Comparison of ENCODE assay signal across 9 cellular contexts in the genomic region with DNA sequence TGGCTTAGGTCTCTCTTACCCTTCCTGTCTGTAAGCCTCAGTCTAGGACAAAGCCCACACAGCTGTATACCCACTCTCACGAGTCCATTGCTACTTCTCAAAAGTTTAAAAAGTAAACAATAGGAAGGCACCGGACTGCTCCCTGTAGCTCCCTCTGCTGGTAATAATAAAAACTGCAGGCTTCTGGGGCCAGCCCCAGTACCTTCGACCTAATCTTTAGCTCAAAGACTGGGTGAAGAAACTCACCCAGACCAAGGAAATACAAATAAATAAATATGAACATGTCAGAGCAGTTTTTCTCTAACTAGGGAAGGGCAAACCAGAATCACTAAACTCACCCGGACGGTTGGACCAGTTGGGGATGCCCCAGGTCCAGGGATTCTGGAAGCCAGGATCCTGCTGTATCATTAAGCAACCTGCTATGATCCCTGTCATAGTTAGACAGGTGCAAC. TPM values are rescaled to one million over a fixed set of nuclear protein-coding genes. Genes with fewer than 3 reads are reported as not detected.
DNase-seq lines count a peak whose midpoint lies in the region; ATAC-seq and TF ChIP-seq lines count a peak whose summit lies in the region.
"Had no signal": no experiment of that assay in that cellular context is flagged by ENCODE, and none has a peak within 500 bp of the region (broad histone marks: within the 10 kb centered on the region; RNA-seq: fewer than 3 reads in every experiment).

No MANE protein-coding gene starts in this region.

- intact Hi-C loops in spleen (cut with DNase I; ENCODE audit: low total_unique reads): loop anchor here (5.0 kb wide), 1 partner anchor 59 kb away; a partner anchor contains a TSS

- POLR2A ChIA-PET in activated naive CD8-positive, alpha-beta T cell treated with anti-CD3 and anti-CD28 coated beads, Interleukin-2, amount 10 ng/mL, durations not matched to agents 7 days and 5 days (lab: Charles Lee): interaction anchor here (0.8 to 3.6 kb wide), 8 partner anchors 12 to 118 kb away, joined by 3 to 18 read pairs (median 4); a partner anchor contains a TSS

- H3K4me1 ChIP-seq in right atrium auricular region: peaks cover 0 to 41% of the 10 kb centered on the region in 2 donors
- peaks cover 22 to 93% (median 79%) of the 10 kb centered on the region in 6 donors for H3K4me1 ChIP-seq in spleen

- H3K36me3 ChIP-seq in right atrium auricular region (peaks cover 52% of the 10 kb centered on the region), spleen (peaks cover 0 to 83% (median 56%) of the 10 kb centered on the region in 6 donors)

- no peak for TF ChIP-seq POLR2A in spleen (IDR thresholded peaks at IDR 0.05)

- 20 to 28% (median 26%) methylated on average over 5 of the region's 5 CpGs for WGBS in spleen, 5 donors

- peak; percentile 65 for DNase-seq in DMS114 treated with DMSO at 0.1 percent for 48 hours (lab: John Stamatoyannopoulos, UW; ENCODE audit: unreplicated experiment)
- DNase-seq in HuH-7 (ENCODE audit: low spot score): peak; percentile 87
- peak; percentile 58 for DNase-seq in SW480 (ENCODE audit: low spot score)
- peak; percentile 59 for DNase-seq in activated naive CD8-positive, alpha-beta T cell treated with anti-CD3 and anti-CD28 coated beads, Interleukin-2, amount 10 ng/mL, durations not matched to agents 7 days and 5 days
- DNase-seq in right atrium auricular region (ENCODE audit: low spot score): peak; percentile 64
- DNase-seq in spleen: peak; percentile 80

- H3K27ac ChIP-seq in right atrium auricular region (peak overlapping the region; percentile 27 to 54), spleen (peak overlapping the region in 6 of 8 donors; percentile 18 to 70 (median 54))

- peaks cover 25% of the 10 kb centered on the region for H3K4me1 Mint-ChIP-seq in activated naive CD8-positive, alpha-beta T cell treated with anti-CD3 and anti-CD28 coated beads, Interleukin-2, amount 10 ng/mL, durations not matched to agents 7 days and 5 days

- H3K27ac Mint-ChIP-seq in activated naive CD8-positive, alpha-beta T cell treated with anti-CD3 and anti-CD28 coated beads, Interleukin-2, amount 10 ng/mL, durations not matched to agents 7 days and 5 days: peak overlapping the region; percentile 12

- H3K4me3 ChIP-seq in right atrium auricular region: no peak overlapping the region
- H3K4me3 ChIP-seq in spleen: no peak overlapping the region

- peak; percentile 43 for ATAC-seq in activated naive CD8-positive, alpha-beta T cell treated with anti-CD3 and anti-CD28 coated beads, Interleukin-2, amount 10 ng/mL, durations not matched to agents 7 days and 5 days (ENCODE audit: low read depth)
- ATAC-seq in HG03521 (IDR thresholded peaks at IDR 0.05; ENCODE audit: unreplicated experiment) (no peak), GM18498 (IDR thresholded peaks at IDR 0.05; ENCODE audit: unreplicated experiment) (no peak)

- peaks cover 31% of the 10 kb centered on the region for H3K36me3 Mint-ChIP-seq in activated naive CD8-positive, alpha-beta T cell treated with anti-CD3 and anti-CD28 coated beads, Interleukin-2, amount 10 ng/mL, durations not matched to agents 7 days and 5 days

- no peaks in the 10 kb centered on the region for H3K9me3 Mint-ChIP-seq in activated naive CD8-positive, alpha-beta T cell treated with anti-CD3 and anti-CD28 coated beads, Interleukin-2, amount 10 ng/mL, durations not matched to agents 7 days and 5 days

- TF ChIP-seq CTCF in right atrium auricular region (IDR thresholded peaks at IDR 0.05) (peak; percentile 93), spleen (IDR thresholded peaks at IDR 0.05 in 8 of 11, conservative IDR thresholded peaks at IDR 0.05 in 3 of 11) (peak; percentile 76 to 97 (median 92))

- H3K9me3 ChIP-seq in right atrium auricular region (no peaks in the 10 kb centered on the region), spleen (no peaks in the 10 kb centered on the region)

- no peaks in the 10 kb centered on the region for H3K27me3 Mint-ChIP-seq in activated naive CD8-positive, alpha-beta T cell treated with anti-CD3 and anti-CD28 coated beads, Interleukin-2, amount 10 ng/mL, durations not matched to agents 7 days and 5 days
- H3K27me3 Mint-ChIP-seq: activated naive CD8-positive, alpha-beta T cell had no signal

- no peaks in the 10 kb centered on the region for H3K27me3 ChIP-seq in right atrium auricular region
- no peaks in the 10 kb centered on the region for H3K27me3 ChIP-seq in spleen (replicated peaks in 1 of 7)

- H3K4me3 Mint-ChIP-seq in activated naive CD8-positive, alpha-beta T cell treated with anti-CD3 and anti-CD28 coated beads, Interleukin-2, amount 10 ng/mL, durations not matched to agents 7 days and 5 days: no peak overlapping the region
- H3K4me3 Mint-ChIP-seq: activated naive CD8-positive, alpha-beta T cell had no signal

RNA-seq across cellular contexts. Expression of a gene that starts 5.0 kb away (rescaled TPM):
- 100 to 1,000 TPM in 1 of 2 experiments, 10 to 100 TPM in 1; 90.3 to 113 TPM for total RNA-seq in activated naive CD8-positive, alpha-beta T cell treated with anti-CD3 and anti-CD28 coated beads, Interleukin-2, amount 10 ng/mL, durations not matched to agents 7 days and 5 days
- total RNA-seq in right atrium auricular region (10 to 100 TPM; 46.9 to 53.3 TPM), spleen (100 to 1,000 TPM in 1 of 7 donors, 10 to 100 TPM in 6; 54.6 to 103 (median 69.8) TPM)
- 10 to 100 TPM; 18.6 to 31.3 (median 20.1) TPM for polyA plus RNA-seq in spleen

RNA-seq across cellular contexts. Expression of a gene that starts 11.8 kb away (rescaled TPM):
- total RNA-seq in activated naive CD8-positive, alpha-beta T cell treated with anti-CD3 and anti-CD28 coated beads, Interleukin-2, amount 10 ng/mL, durations not matched to agents 7 days and 5 days: 10 to 100 TPM; 68.7 to 72.9 TPM
- total RNA-seq in right atrium auricular region: 100 to 1,000 TPM in 1 of 2 donors, 10 to 100 TPM in 1; 59.3 to 131 TPM
- total RNA-seq in spleen: 10 to 100 TPM; 25.6 to 49.9 (median 41.0) TPM
- polyA plus RNA-seq in spleen: 10 to 100 TPM; 16.4 to 29.6 (median 20.5) TPM

RNA-seq across cellular contexts. Expression of a gene that starts 28.5 kb away (rescaled TPM):
- total RNA-seq in activated naive CD8-positive, alpha-beta T cell treated with anti-CD3 and anti-CD28 coated beads, Interleukin-2, amount 10 ng/mL, durations not matched to agents 7 days and 5 days: 100 to 1,000 TPM; 100 to 103 TPM
- 10 to 100 TPM; 72.3 to 80.9 TPM for total RNA-seq in right atrium auricular region
- total RNA-seq in spleen: 100 to 1,000 TPM in 5 of 7 donors, 10 to 100 TPM in 2; 84.3 to 129 (median 113) TPM
- polyA plus RNA-seq in spleen: 10 to 100 TPM; 34.7 to 48.1 (median 38.5) TPM

RNA-seq across cellular contexts. Expression of a gene that starts 36.2 kb away (rescaled TPM):
- 100 to 1,000 TPM; 220 to 222 TPM for total RNA-seq in activated naive CD8-positive, alpha-beta T cell treated with anti-CD3 and anti-CD28 coated beads, Interleukin-2, amount 10 ng/mL, durations not matched to agents 7 days and 5 days
- total RNA-seq in right atrium auricular region (100 to 1,000 TPM; 399 to 869 TPM), spleen (100 to 1,000 TPM in 4 of 7 donors, 10 to 100 TPM in 3; 83.2 to 122 (median 108) TPM)
- polyA plus RNA-seq in spleen: 100 to 1,000 TPM; 142 to 247 (median 221) TPM

RNA-seq across cellular contexts. Expression of a gene that starts 54.9 kb away (rescaled TPM):
- total RNA-seq in activated naive CD8-positive, alpha-beta T cell treated with anti-CD3 and anti-CD28 coated beads, Interleukin-2, amount 10 ng/mL, durations not matched to agents 7 days and 5 days: 1 to 10 TPM; 3.5 to 4.2 TPM
- 1 to 10 TPM; 4.3 to 9.4 TPM for total RNA-seq in right atrium auricular region
- total RNA-seq in spleen: 10 to 100 TPM in 6 of 7 donors, 1 to 10 TPM in 1; 7.9 to 18.9 (median 15.4) TPM
- polyA plus RNA-seq in spleen: 10 to 100 TPM in 2 of 3 donors, 1 to 10 TPM in 1; 4.6 to 11.4 (median 10.9) TPM
